In the genomic region with DNA sequence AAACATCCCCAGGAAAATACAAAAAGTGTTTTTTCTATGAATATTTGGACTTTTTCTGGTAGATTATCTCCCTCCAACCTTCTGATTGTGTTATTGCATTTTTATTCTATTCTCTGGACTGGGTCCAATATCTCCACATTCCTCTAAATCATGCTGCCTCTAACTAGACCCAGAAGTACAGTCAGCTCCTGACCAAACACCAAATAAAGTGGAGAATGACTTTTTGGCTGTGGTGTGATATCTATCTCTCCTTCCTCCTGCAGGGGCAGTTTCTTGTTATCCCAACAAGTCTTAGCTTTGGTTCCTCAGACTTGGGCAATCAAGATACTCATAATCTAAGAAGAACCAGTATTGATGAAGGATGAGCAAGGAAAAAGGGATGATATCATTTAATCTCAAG, we compare ENCODE assay signal across 20 cellular contexts. TPM values are rescaled to one million over a fixed set of nuclear protein-coding genes. Genes with fewer than 3 reads are reported as not detected.
DNase-seq lines count a peak whose midpoint lies in the region; ATAC-seq, FAIRE-seq and TF ChIP-seq lines count a peak whose summit lies in the region.
"Had no signal": no experiment of that assay in that cellular context is flagged by ENCODE, and none has a peak within 500 bp of the region (broad histone marks: within the 10 kb centered on the region; RNA-seq: fewer than 3 reads in every experiment).

No MANE protein-coding gene starts in this region.

- ATAC-seq in pancreas: no peak
- ATAC-seq: sciatic nerve had no signal

- no peaks in the 10 kb centered on the region for H3K9me3 ChIP-seq in pancreas
- H3K9me3 ChIP-seq in Peyer's patch: no peaks in the 10 kb centered on the region
- H3K9me3 ChIP-seq: neutrophil, suprapubic skin had no signal

- TF ChIP-seq CTCF in AG10803 (conservative IDR thresholded peaks at IDR 0.05; ENCODE audit: low read length) (peak; percentile 38), chondrocyte (IDR thresholded peaks at IDR 0.05) (peak; percentile 18), pancreas (IDR thresholded peaks at IDR 0.05) (no peak), Peyer's patch (IDR thresholded peaks at IDR 0.05) (no peak)

- H3K36me3 ChIP-seq in pancreas: no peaks in the 10 kb centered on the region
- H3K36me3 ChIP-seq in Peyer's patch: no peaks in the 10 kb centered on the region
- H3K36me3 ChIP-seq: neutrophil, suprapubic skin had no signal

- H3K27me3 ChIP-seq in pancreas (no peaks in the 10 kb centered on the region), Peyer's patch (no peaks in the 10 kb centered on the region)
- H3K27me3 ChIP-seq: suprapubic skin had no signal

- H3K4me3 ChIP-seq in AG10803 (ENCODE audit: low read length) (no peak overlapping the region), pancreas (no peak overlapping the region), Peyer's patch (no peak overlapping the region)
- H3K4me3 ChIP-seq: PC-9, suprapubic skin had no signal

- no peak for FAIRE-seq in pancreas (lab: Jason Lieb, UNC)
- FAIRE-seq: islet of Langerhans had no signal

- intact Hi-C loops in pancreas (cut with DNase I): no loop called here

- peaks cover 59% of the 10 kb centered on the region for H3K4me1 Mint-ChIP-seq in chondrocyte (ENCODE audit: low read depth)

- H3K4me1 ChIP-seq in pancreas (no peaks in the 10 kb centered on the region), Peyer's patch (peaks cover 0 to 16% (median 2%) of the 10 kb centered on the region in 4 donors)

- H3K27ac ChIP-seq in substantia nigra (ENCODE audit: low read depth, low read length, poor library complexity, severe bottlenecking) (no peak overlapping the region), pancreas (no peak overlapping the region), Peyer's patch (no peak overlapping the region)
- H3K27ac ChIP-seq: neutrophil, PC-9, suprapubic skin had no signal

- H3K4me3 Mint-ChIP-seq in chondrocyte (ENCODE audit: unreplicated experiment): no peak overlapping the region
- H3K4me3 Mint-ChIP-seq: activated naive CD4-positive, alpha-beta T cell treated with anti-CD3 and anti-CD28 coated beads, Interleukin-2, amount 50 U/mL, for 24 hours; H9 had no signal

- no peaks in the 10 kb centered on the region for H3K27me3 Mint-ChIP-seq in chondrocyte (ENCODE audit: low read depth)

- DNase-seq in AG10803 (ENCODE audit: low read depth) (peak; percentile 81), NCI-H226 (peak; percentile 63), chondrocyte (ENCODE audit: low spot score) (no peak), kidney tubule cell (ENCODE audit: low spot score) (peak; percentile 67), substantia nigra (lab: John Stamatoyannopoulos, UW) (no peak), pancreas (no peak), Peyer's patch (no peak), NK-92 (lab: John Stamatoyannopoulos, UW; ENCODE audit: unreplicated experiment) (no peak)
- DNase-seq: activated T-cell treated with anti-CD3 and anti-CD28 coated beads for 4 hours, glutamatergic neuron, H9, midbrain, NCI-H2081 treated with DMSO at 0.1 percent for 48 hours, NCI-H524 treated with DMSO at 0.1 percent for 48 hours had no signal

- no peaks in the 10 kb centered on the region for H3K9me3 Mint-ChIP-seq in chondrocyte (ENCODE audit: low read depth)
- H3K9me3 Mint-ChIP-seq: activated naive CD4-positive, alpha-beta T cell treated with anti-CD3 and anti-CD28 coated beads, Interleukin-2, amount 50 U/mL, for 24 hours had no signal

- no peaks in the 10 kb centered on the region for H3K36me3 Mint-ChIP-seq in chondrocyte (ENCODE audit: low read depth)
- H3K36me3 Mint-ChIP-seq: activated naive CD4-positive, alpha-beta T cell treated with anti-CD3 and anti-CD28 coated beads, Interleukin-2, amount 50 U/mL, for 24 hours had no signal

- no peak for TF ChIP-seq POLR2A in Peyer's patch (IDR thresholded peaks at IDR 0.05)

- peak overlapping the region; percentile 45 for H3K27ac Mint-ChIP-seq in chondrocyte (ENCODE audit: unreplicated experiment)
- H3K27ac Mint-ChIP-seq: activated naive CD4-positive, alpha-beta T cell treated with anti-CD3 and anti-CD28 coated beads, Interleukin-2, amount 50 U/mL, for 24 hours had no signal

RNA-seq across cellular contexts. Expression of gene RAI14, which starts 3.2 kb away (rescaled TPM):
- total RNA-seq in chondrocyte (177 to 287 TPM (median 260 TPM) in 3 replicates), pancreas (10 to 100 TPM; 11.4 to 25.1 (median 18.6) TPM), Peyer's patch (100 to 1,000 TPM in 1 of 4 donors, 1 to 10 TPM in 3; 5.0 to 182 (median 6.4) TPM)
- 1 to 10 TPM; 5.4 to 6.7 TPM for polyA plus RNA-seq in pancreas

Comparison
In these comparisons a context has a peak if more than half of its experiments do, and no peak if none do; other contexts are left out.
1. DNase-seq: peak in AG10803 (single experiment), NCI-H226 (single experiment) and kidney tubule cell (single experiment); none in chondrocyte (single experiment), substantia nigra (0 of 49), pancreas (0 of 6), Peyer's patch (0 of 3) and NK-92 (single experiment).
2. CTCF ChIP-seq: peak in AG10803 (single experiment) and chondrocyte (single experiment); none in pancreas (0 of 4) and Peyer's patch (0 of 6).